In genomic region chr1:24015226-24016210, GRCh38 we compare ENCODE assay signal across 13 cellular contexts. TPM values are rescaled to one million over a fixed set of nuclear protein-coding genes. Genes with fewer than 3 reads are reported as not detected.
DNase-seq lines count a peak whose midpoint lies in the region; ATAC-seq, FAIRE-seq and TF ChIP-seq lines count a peak whose summit lies in the region.
"Had no signal": no experiment of that assay in that cellular context is flagged by ENCODE, and none has a peak within 500 bp of the region (broad histone marks: within the 10 kb centered on the region; RNA-seq: fewer than 3 reads in every experiment).

No MANE protein-coding gene starts in this region.

- H3K27ac Mint-ChIP-seq in Calu3 (ENCODE audit: unreplicated experiment) (no peak overlapping the region), brain (peak overlapping the region in 4 of 5 experiments; percentile 15 to 94 (median 74))
- H3K27ac Mint-ChIP-seq: CD4-positive, CD25-positive, alpha-beta regulatory T cell; T-helper 1 cell treated with Interleukin-12 subunit alpha and Interleukin-12 subunit beta and Interleukin-4 antibody, amounts not matched to agents 30 μg/mL and 1 μg/mL, for 36 hours had no signal

- H3K4me3 Mint-ChIP-seq in Calu3 (ENCODE audit: low read depth, unreplicated experiment) (peak overlapping the region; percentile 19), brain (peak overlapping the region in 1 of 5 experiments; percentile 42)
- H3K4me3 Mint-ChIP-seq: CD4-positive, CD25-positive, alpha-beta regulatory T cell; T-helper 1 cell treated with Interleukin-12 subunit alpha and Interleukin-12 subunit beta and Interleukin-4 antibody, amounts not matched to agents 30 μg/mL and 1 μg/mL, for 36 hours had no signal

- no peaks in the 10 kb centered on the region for H3K36me3 ChIP-seq in skeletal muscle tissue (ENCODE audit: control insufficient read depth in 3 of 3, insufficient read depth in 3 of 3, low read length in 3 of 3)

- BruUV-seq in Calu3 (replicated peaks; lab: Mats Ljungman, UMichigan) = no TSS peak

- peak overlapping the region in 1 of 3 donors; percentile 25 for H3K4me3 ChIP-seq in skeletal muscle tissue (ENCODE audit: low read length in 3 of 3)

- intact Hi-C loops in Calu3 (cut with micrococcal nuclease; ENCODE audit: unreplicated experiment) = no loop called here

- H3K9me3 Mint-ChIP-seq in Calu3 (ENCODE audit: low read depth, unreplicated experiment) (no peaks in the 10 kb centered on the region), brain (peaks cover 0 to 5% (median 0%) of the 10 kb centered on the region in 5 experiments)
- H3K9me3 Mint-ChIP-seq: CD4-positive, CD25-positive, alpha-beta regulatory T cell; T-helper 1 cell treated with Interleukin-12 subunit alpha and Interleukin-12 subunit beta and Interleukin-4 antibody, amounts not matched to agents 30 μg/mL and 1 μg/mL, for 36 hours had no signal

- H3K27ac ChIP-seq in skeletal muscle tissue (ENCODE audit: low read depth, low read length) = peak overlapping the region; percentile 97

- TF ChIP-seq CTCF in Calu3 (IDR thresholded peaks at IDR 0.05; ENCODE audit: unreplicated experiment) (no peak), brain (conservative IDR thresholded peaks at IDR 0.05) (no peak)

- peaks cover 15% of the 10 kb centered on the region for H3K36me3 Mint-ChIP-seq in Calu3 (ENCODE audit: insufficient read depth, unreplicated experiment)
- H3K36me3 Mint-ChIP-seq in brain = no peaks in the 10 kb centered on the region
- H3K36me3 Mint-ChIP-seq: CD4-positive, CD25-positive, alpha-beta regulatory T cell had no signal

- H3K4me1 ChIP-seq in skeletal muscle tissue (ENCODE audit: control insufficient read depth in 3 of 3, insufficient read depth in 3 of 3, low read length in 3 of 3) = peaks cover 38 to 44% (median 41%) of the 10 kb centered on the region in 3 donors

- no peak for TF ChIP-seq POLR2A in GM12892 (IDR thresholded peaks at IDR 0.05; ENCODE audit: low read depth, low read length)

- DNase-seq in Calu3 (no peak), hepatic stellate cell (ENCODE audit: low spot score) (peak; percentile 48), GM12892 (ENCODE audit: insufficient read length) (no peak), left lobe of liver (ENCODE audit: low spot score) (no peak)
- no peak for DNase-seq in activated naive CD4-positive, alpha-beta T cell (lab: John Stamatoyannopoulos, UW)
- DNase-seq: amniotic stem cell; CD4-positive, CD25-positive, alpha-beta regulatory T cell; NCI-H82 had no signal

- no peak for FAIRE-seq in GM12892 (lab: Jason Lieb, UNC)
- FAIRE-seq: frontal cortex had no signal

- H3K4me1 Mint-ChIP-seq in Calu3 (ENCODE audit: low read depth, unreplicated experiment) (peaks cover 33% of the 10 kb centered on the region), brain (peaks cover 29% of the 10 kb centered on the region)

- H3K27me3 ChIP-seq in skeletal muscle tissue (ENCODE audit: control insufficient read depth in 3 of 3, insufficient read depth in 3 of 3, low read length in 3 of 3) = no peaks in the 10 kb centered on the region

- H3K9ac ChIP-seq in skeletal muscle tissue (ENCODE audit: low read depth in 1 of 3, low read length in 3 of 3) = peak overlapping the region; percentile 45 to 66 (median 62)

- CTCF ChIA-PET in Calu3 (lab: Charles Lee) = interaction anchor here (0.8 kb wide), 1 partner anchor 12 kb away, joined by 3 read pairs; no protein-coding TSS in a partner anchor

- no peak for ATAC-seq in HG03280 (IDR thresholded peaks at IDR 0.05; ENCODE audit: unreplicated experiment)
- no peak for ATAC-seq in left lobe of liver

- H3K27me3 Mint-ChIP-seq in Calu3 (ENCODE audit: unreplicated experiment) (no peaks in the 10 kb centered on the region), brain (peaks cover 10% of the 10 kb centered on the region)

- no peaks in the 10 kb centered on the region for H3K9me3 ChIP-seq in skeletal muscle tissue (ENCODE audit: control insufficient read depth in 3 of 3, low read length in 3 of 3)

RNA-seq across cellular contexts. Expression of gene SRSF10, which starts 35.4 kb away (rescaled TPM):
- total RNA-seq in Calu3 (2022) (113 and 121 TPM in 2 replicates), skeletal muscle tissue (65.2 TPM), left lobe of liver (31.1 TPM)
- 38.1 TPM for polyA plus RNA-seq in brain (ENCODE audit: insufficient read depth, low read depth, low replicate concordance)
- polyA plus RNA-seq in GM12892 (2012; ENCODE audit: missing spikeins) = 157 TPM

RNA-seq across cellular contexts. Expression of gene PNRC2, which starts 55.9 kb away (rescaled TPM):
- total RNA-seq in Calu3 (2022) (57.9 and 59.0 TPM in 2 replicates), skeletal muscle tissue (62.6 TPM), left lobe of liver (32.1 TPM)
- polyA plus RNA-seq in brain (ENCODE audit: insufficient read depth, low read depth, low replicate concordance) = 41.9 TPM
- polyA plus RNA-seq in GM12892 (2012; ENCODE audit: missing spikeins) = 112 TPM
